Comparison of ENCODE assay signal across 8 cellular contexts in genomic region chr9:104245925-104246324, GRCh38.
"Had no signal": no experiment of that assay in that cellular context is flagged by ENCODE, and none has a peak within 500 bp of the region (broad histone marks: within the 10 kb centered on the region; RNA-seq: fewer than 3 reads in every experiment).

No MANE protein-coding gene starts in this region.

- FAIRE-seq: G401.6, GM12878, GM12891, GM12892, GM18507, GM19239 had no signal

- H3K4me3 ChIP-seq: GM12878 had no signal

- ATAC-seq: GM12878 had no signal

- DNase-seq: GDM1, GF-D8 had no signal
